Comparison of ENCODE assay signal across 25 cellular contexts in genomic region chr6:156595481-156595880, GRCh38.
"Had no signal": no experiment of that assay in that cellular context is flagged by ENCODE, and none has a peak within 500 bp of the region (broad histone marks: within the 10 kb centered on the region; RNA-seq: fewer than 3 reads in every experiment).

No MANE protein-coding gene starts in this region.

- H3K4me3 Mint-ChIP-seq: activated naive CD4-positive, alpha-beta T cell treated with anti-CD3 and anti-CD28 coated beads for 36 hours; activated naive CD8-positive, alpha-beta T cell treated with anti-CD3 and anti-CD28 coated beads, Interleukin-2, amount 10 ng/mL, durations not matched to agents 7 days and 5 days; activated T-cell treated with anti-CD3 and anti-CD28 coated beads, Interleukin-2, amount 50 U/mL, for 4 hours; memory B cell; nephron; WTC11 had no signal

- H3K27ac ChIP-seq: esophagus squamous epithelium, gastroesophageal sphincter, heart left ventricle, neutrophil, ovary, prostate gland, spleen, thoracic aorta, upper lobe of left lung had no signal

- H3K9me3 Mint-ChIP-seq: activated naive CD4-positive, alpha-beta T cell treated with anti-CD3 and anti-CD28 coated beads for 36 hours; activated naive CD8-positive, alpha-beta T cell treated with anti-CD3 and anti-CD28 coated beads, Interleukin-2, amount 10 ng/mL, durations not matched to agents 7 days and 5 days; activated T-cell treated with anti-CD3 and anti-CD28 coated beads, Interleukin-2, amount 50 U/mL, for 4 hours; WTC11 had no signal

- H3K36me3 ChIP-seq: esophagus squamous epithelium, gastroesophageal sphincter, heart left ventricle, neutrophil, ovary, prostate gland, spleen, thoracic aorta, upper lobe of left lung had no signal

- H3K4me3 ChIP-seq: esophagus squamous epithelium, gastroesophageal sphincter, heart left ventricle, ovary, prostate gland, spleen, thoracic aorta, upper lobe of left lung had no signal

- ATAC-seq: activated T-cell treated with anti-CD3 and anti-CD28 coated beads, Interleukin-2, amount 50 U/mL, for 4 hours; gastroesophageal sphincter; heart left ventricle; left cardiac atrium; WTC11 had no signal

- H3K36me3 Mint-ChIP-seq: activated naive CD8-positive, alpha-beta T cell treated with anti-CD3 and anti-CD28 coated beads, Interleukin-2, amount 10 ng/mL, durations not matched to agents 7 days and 5 days; WTC11 had no signal

- H3K4me1 ChIP-seq: prostate gland, upper lobe of left lung had no signal

- H3K27ac Mint-ChIP-seq: activated naive CD4-positive, alpha-beta T cell treated with anti-CD3 and anti-CD28 coated beads for 36 hours; activated naive CD8-positive, alpha-beta T cell treated with anti-CD3 and anti-CD28 coated beads, Interleukin-2, amount 10 ng/mL, durations not matched to agents 7 days and 5 days; memory B cell; nephron; WTC11 had no signal

- DNase-seq: activated CD4-positive, alpha-beta T cell treated with anti-CD3 and anti-CD28 coated beads for 4 hours; activated CD4-positive, alpha-beta T cell treated with anti-CD3 and anti-CD28 coated beads, Interleukin-2, amount 50 U/mL, for 48 hours; activated CD8-positive, alpha-beta memory T cell treated with anti-CD3 and anti-CD28 coated beads, Interleukin-2, amount 50 U/mL, for 48 hours; activated naive CD4-positive, alpha-beta T cell treated with anti-CD3 and anti-CD28 coated beads for 36 hours; activated naive CD8-positive, alpha-beta T cell treated with anti-CD3 and anti-CD28 coated beads, Interleukin-2, amount 10 ng/mL, durations not matched to agents 7 days and 5 days; activated T-cell treated with anti-CD3 and anti-CD28 coated beads, Interleukin-2, amount 50 U/mL, for 4 hours; amygdala; central memory CD4-positive, alpha-beta T cell; esophagus squamous epithelium; heart left ventricle; islet precursor cell; left cardiac atrium; ovary; spleen; stimulated activated CD4-positive, alpha-beta T cell treated with anti-CD3 and anti-CD28 coated beads, Interleukin-4, amount 100 ng/mL, for 1 hour; stimulated activated naive CD4-positive, alpha-beta T cell treated with Interleukin-2 at 50 U/mL for 16 hours; T-helper 9 cell had no signal

- H3K9me3 ChIP-seq: esophagus squamous epithelium, gastroesophageal sphincter, heart left ventricle, neutrophil, ovary, prostate gland, spleen, thoracic aorta, upper lobe of left lung had no signal

- H3K27me3 ChIP-seq: esophagus squamous epithelium, gastroesophageal sphincter, neutrophil, ovary, upper lobe of left lung had no signal
